In the genomic region with DNA sequence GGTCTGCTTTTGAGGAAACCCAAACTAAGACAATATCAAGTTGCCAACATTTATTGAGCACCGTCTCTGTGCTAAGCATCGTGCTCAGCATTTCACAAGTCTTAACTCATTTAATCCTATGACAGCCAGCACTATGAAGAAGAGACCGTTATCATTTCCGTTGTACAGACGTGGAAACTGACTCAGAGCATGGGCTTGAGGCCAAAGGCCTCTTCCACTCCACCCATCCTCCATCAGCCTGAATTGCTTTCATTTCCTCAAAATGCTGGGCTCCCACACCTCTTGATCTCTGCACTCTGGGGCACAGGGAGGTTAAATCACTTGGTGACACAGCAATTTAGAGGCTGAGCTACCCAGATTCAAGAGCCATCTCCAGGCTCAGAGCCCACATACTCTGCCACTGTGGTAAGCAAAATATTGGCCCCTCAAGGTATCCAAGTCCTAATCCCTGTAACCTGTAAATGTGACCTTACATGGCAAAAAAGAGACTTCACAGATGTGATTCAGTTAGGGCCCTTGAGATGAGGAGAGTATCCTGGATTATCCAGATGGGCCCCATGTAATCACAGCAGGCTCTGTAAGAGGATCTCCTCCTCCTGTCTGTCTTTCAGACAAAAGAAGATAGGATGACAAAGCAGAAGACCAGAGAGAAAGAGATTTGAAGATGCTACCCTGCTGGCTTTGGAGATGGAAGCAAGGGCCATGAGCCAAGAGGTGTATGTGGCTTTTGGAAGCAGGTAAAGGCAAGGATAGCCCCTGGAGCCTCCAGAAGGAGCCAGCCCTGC, we compare ENCODE assay signal across 1 cellular context.
TF ChIP-seq lines count a peak whose summit lies in the region.

No MANE protein-coding gene starts in this region.

TF ChIP-seq in HepG2, 621 proteins besides CTCF, POLR2A, EP300 and RAD21 (continued from another document and continues in another):
- TF ChIP-seq ARID5B (CRISPR knock-in tag; IDR thresholded peaks at IDR 0.05): peak; percentile 76
- no peak for TF ChIP-seq LCORL (IDR thresholded peaks at IDR 0.05)
- 0 out of 2 replicates have a peak, but pooled peaks have one; percentile 53 for TF ChIP-seq LCORL (CRISPR knock-in tag; IDR thresholded peaks at IDR 0.05)
- 0 out of 2 replicates have a peak, but pooled peaks have one; percentile 23 for TF ChIP-seq THAP11 (CRISPR knock-in tag; IDR thresholded peaks at IDR 0.05)
- no peak for TF ChIP-seq BCL3 (CRISPR knock-in tag; IDR thresholded peaks at IDR 0.05)
- no peak for TF ChIP-seq ZBTB39 (CRISPR knock-in tag; IDR thresholded peaks at IDR 0.05)
- TF ChIP-seq NR0B2 (CRISPR knock-in tag; IDR thresholded peaks at IDR 0.05): no peak
- TF ChIP-seq IKZF1 (IDR thresholded peaks at IDR 0.05): no peak
- TF ChIP-seq KMT2B (CRISPR knock-in tag; IDR thresholded peaks at IDR 0.05): no peak
- no peak for TF ChIP-seq MNT (IDR thresholded peaks at IDR 0.05)
- TF ChIP-seq EHMT2 (IDR thresholded peaks at IDR 0.05; ENCODE audit: borderline replicate concordance, low read depth, low read length): no peak
- TF ChIP-seq ZFAT (CRISPR knock-in tag; conservative IDR thresholded peaks at IDR 0.05): no peak
- no peak for TF ChIP-seq ZNF138 (CRISPR knock-in tag; IDR thresholded peaks at IDR 0.05; ENCODE audit: low read depth)
- no peak for TF ChIP-seq ZNF382 (CRISPR knock-in tag; IDR thresholded peaks at IDR 0.05; ENCODE audit: borderline replicate concordance)
- TF ChIP-seq, protein P1, sequence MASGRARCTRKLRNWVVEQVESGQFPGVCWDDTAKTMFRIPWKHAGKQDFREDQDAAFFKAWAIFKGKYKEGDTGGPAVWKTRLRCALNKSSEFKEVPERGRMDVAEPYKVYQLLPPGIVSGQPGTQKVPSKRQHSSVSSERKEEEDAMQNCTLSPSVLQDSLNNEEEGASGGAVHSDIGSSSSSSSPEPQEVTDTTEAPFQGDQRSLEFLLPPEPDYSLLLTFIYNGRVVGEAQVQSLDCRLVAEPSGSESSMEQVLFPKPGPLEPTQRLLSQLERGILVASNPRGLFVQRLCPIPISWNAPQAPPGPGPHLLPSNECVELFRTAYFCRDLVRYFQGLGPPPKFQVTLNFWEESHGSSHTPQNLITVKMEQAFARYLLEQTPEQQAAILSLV (CRISPR knock-in tag; IDR thresholded peaks at IDR 0.05; ENCODE audit: borderline replicate concordance): no peak
- TF ChIP-seq ARNT2 (CRISPR knock-in tag; IDR thresholded peaks at IDR 0.05; ENCODE audit: low read depth): 0 out of 2 replicates have a peak, but pooled peaks have one; percentile 5
- no peak for TF ChIP-seq BHLHE40 (IDR thresholded peaks at IDR 0.05; ENCODE audit: low read length)
- no peak for TF ChIP-seq RBM22 (optimal IDR thresholded peaks at IDR 0.05; ENCODE audit: low read length)
- TF ChIP-seq, protein P2, sequence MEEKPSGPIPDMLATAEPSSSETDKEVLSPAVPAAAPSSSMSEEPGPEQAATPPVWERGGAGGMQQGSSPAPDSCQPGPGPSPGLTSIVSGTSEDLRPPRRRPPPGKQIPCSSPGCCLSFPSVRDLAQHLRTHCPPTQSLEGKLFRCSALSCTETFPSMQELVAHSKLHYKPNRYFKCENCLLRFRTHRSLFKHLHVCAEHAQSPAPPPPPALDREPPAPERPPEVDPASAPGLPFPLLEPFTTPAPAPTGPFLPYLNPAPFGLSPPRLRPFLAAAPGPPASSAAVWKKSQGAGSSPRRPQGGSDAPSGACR (CRISPR knock-in tag; IDR thresholded peaks at IDR 0.05): no peak
- TF ChIP-seq KDM4B (CRISPR knock-in tag; IDR thresholded peaks at IDR 0.05): no peak
- peak; percentile 24; the same call in 1 of the 2 replicates for TF ChIP-seq ZFX (CRISPR knock-in tag; IDR thresholded peaks at IDR 0.05; ENCODE audit: low read depth)
- no peak for TF ChIP-seq JUND (CRISPR knock-in tag; IDR thresholded peaks at IDR 0.05)
- no peak for TF ChIP-seq SOX6 (IDR thresholded peaks at IDR 0.05)
- TF ChIP-seq SOX6 (CRISPR knock-in tag; IDR thresholded peaks at IDR 0.05): peak; percentile 59; the same call in 1 of the 2 replicates
- TF ChIP-seq, protein P3, sequence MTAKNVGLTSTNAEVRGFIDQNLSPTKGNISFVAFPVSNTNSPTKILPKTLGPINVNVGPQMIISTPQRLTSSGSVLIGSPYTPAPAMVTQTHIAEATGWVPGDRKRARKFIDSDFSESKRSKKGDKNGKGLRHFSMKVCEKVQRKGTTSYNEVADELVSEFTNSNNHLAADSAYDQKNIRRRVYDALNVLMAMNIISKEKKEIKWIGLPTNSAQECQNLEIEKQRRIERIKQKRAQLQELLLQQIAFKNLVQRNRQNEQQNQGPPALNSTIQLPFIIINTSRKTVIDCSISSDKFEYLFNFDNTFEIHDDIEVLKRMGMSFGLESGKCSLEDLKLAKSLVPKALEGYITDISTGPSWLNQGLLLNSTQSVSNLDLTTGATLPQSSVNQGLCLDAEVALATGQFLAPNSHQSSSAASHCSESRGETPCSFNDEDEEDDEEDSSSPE (CRISPR knock-in tag; IDR thresholded peaks at IDR 0.05): no peak
- TF ChIP-seq HNF1A (IDR thresholded peaks at IDR 0.05; ENCODE audit: low read depth): no peak
- no peak for TF ChIP-seq HNF1A (CRISPR knock-in tag; IDR thresholded peaks at IDR 0.05; ENCODE audit: borderline replicate concordance)
- TF ChIP-seq NR2F2 (IDR thresholded peaks at IDR 0.05; ENCODE audit: borderline replicate concordance, low read depth): peak; percentile 62; the same call in 1 of the 2 replicates
- no peak for TF ChIP-seq KLF13 (CRISPR knock-in tag; IDR thresholded peaks at IDR 0.05)
- TF ChIP-seq ZNF136 (CRISPR knock-in tag; IDR thresholded peaks at IDR 0.05; ENCODE audit: low read depth): no peak
- peak; percentile 78; the same call in 1 of the 2 replicates for TF ChIP-seq ZNF292 (CRISPR knock-in tag; IDR thresholded peaks at IDR 0.05; ENCODE audit: borderline replicate concordance, low read depth)
- TF ChIP-seq TSC22D2 (CRISPR knock-in tag; IDR thresholded peaks at IDR 0.05; ENCODE audit: borderline replicate concordance): no peak
- no peak for TF ChIP-seq ZC3H13 (CRISPR knock-in tag; IDR thresholded peaks at IDR 0.05)
- no peak for TF ChIP-seq ZIK1 (CRISPR knock-in tag; IDR thresholded peaks at IDR 0.05; ENCODE audit: borderline replicate concordance, low read depth)
- no peak for TF ChIP-seq SRSF9 (IDR thresholded peaks at IDR 0.05; ENCODE audit: borderline replicate concordance, insufficient read depth, low read depth, low read length, poor library complexity, severe bottlenecking)
- TF ChIP-seq, protein P4, sequence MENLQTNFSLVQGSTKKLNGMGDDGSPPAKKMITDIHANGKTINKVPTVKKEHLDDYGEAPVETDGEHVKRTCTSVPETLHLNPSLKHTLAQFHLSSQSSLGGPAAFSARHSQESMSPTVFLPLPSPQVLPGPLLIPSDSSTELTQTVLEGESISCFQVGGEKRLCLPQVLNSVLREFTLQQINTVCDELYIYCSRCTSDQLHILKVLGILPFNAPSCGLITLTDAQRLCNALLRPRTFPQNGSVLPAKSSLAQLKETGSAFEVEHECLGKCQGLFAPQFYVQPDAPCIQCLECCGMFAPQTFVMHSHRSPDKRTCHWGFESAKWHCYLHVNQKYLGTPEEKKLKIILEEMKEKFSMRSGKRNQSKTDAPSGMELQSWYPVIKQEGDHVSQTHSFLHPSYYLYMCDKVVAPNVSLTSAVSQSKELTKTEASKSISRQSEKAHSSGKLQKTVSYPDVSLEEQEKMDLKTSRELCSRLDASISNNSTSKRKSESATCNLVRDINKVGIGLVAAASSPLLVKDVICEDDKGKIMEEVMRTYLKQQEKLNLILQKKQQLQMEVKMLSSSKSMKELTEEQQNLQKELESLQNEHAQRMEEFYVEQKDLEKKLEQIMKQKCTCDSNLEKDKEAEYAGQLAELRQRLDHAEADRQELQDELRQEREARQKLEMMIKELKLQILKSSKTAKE (CRISPR knock-in tag; IDR thresholded peaks at IDR 0.05; ENCODE audit: borderline replicate concordance): no peak; the same call in 1 of the 2 replicates
